In genomic region chr4:185920171-185920570, GRCh38 we compare ENCODE assay signal across 27 cellular contexts.
DNase-seq lines count a peak whose midpoint lies in the region; ATAC-seq and TF ChIP-seq lines count a peak whose summit lies in the region.
"Had no signal": no experiment of that assay in that cellular context is flagged by ENCODE, and none has a peak within 500 bp of the region (broad histone marks: within the 10 kb centered on the region; RNA-seq: fewer than 3 reads in every experiment).

No MANE protein-coding gene starts in this region.

- H3K9me3 ChIP-seq in RWPE2 (ENCODE audit: severe bottlenecking): no peaks in the 10 kb centered on the region
- H3K9me3 ChIP-seq: adrenal gland, HAP-1, tibial nerve had no signal

- no peaks in the 10 kb centered on the region for H3K4me1 Mint-ChIP-seq in stimulated activated effector memory CD8-positive, alpha-beta T cell treated with anti-CD3 and anti-CD28 coated beads, Interleukin-12 subunit alpha, Interleukin-12 subunit beta, amount 100 ng/mL, for 72 hours
- H3K4me1 Mint-ChIP-seq: CD4-positive, CD25-positive, alpha-beta regulatory T cell; stimulated activated naive CD8-positive, alpha-beta T cell treated with anti-CD3 and anti-CD28 coated beads, Interleukin-15, amount 100 ng/mL, for 72 hours had no signal

- no peak overlapping the region for H3K4me3 Mint-ChIP-seq in stimulated activated effector memory CD8-positive, alpha-beta T cell treated with anti-CD3 and anti-CD28 coated beads, Interleukin-12 subunit alpha, Interleukin-12 subunit beta, amount 100 ng/mL, for 72 hours
- H3K4me3 Mint-ChIP-seq: activated T-cell treated with anti-CD3 and anti-CD28 coated beads, Interleukin-2, amount 50 U/mL, for 24 hours; CD4-positive, CD25-positive, alpha-beta regulatory T cell; stimulated activated naive CD8-positive, alpha-beta T cell treated with anti-CD3 and anti-CD28 coated beads, Interleukin-15, amount 100 ng/mL, for 72 hours had no signal

- TF ChIP-seq CTCF in RWPE2 (IDR thresholded peaks at IDR 0.05; ENCODE audit: poor library complexity, severe bottlenecking): no peak
- TF ChIP-seq CTCF in omental fat pad (IDR thresholded peaks at IDR 0.05): no peak

- H3K36me3 Mint-ChIP-seq in stimulated activated effector memory CD8-positive, alpha-beta T cell treated with anti-CD3 and anti-CD28 coated beads, Interleukin-12 subunit alpha, Interleukin-12 subunit beta, amount 100 ng/mL, for 72 hours: no peaks in the 10 kb centered on the region

- no peak overlapping the region for H3K27ac Mint-ChIP-seq in stimulated activated effector memory CD8-positive, alpha-beta T cell treated with anti-CD3 and anti-CD28 coated beads, Interleukin-12 subunit alpha, Interleukin-12 subunit beta, amount 100 ng/mL, for 72 hours
- H3K27ac Mint-ChIP-seq: activated T-cell treated with anti-CD3 and anti-CD28 coated beads, Interleukin-2, amount 50 U/mL, for 24 hours; CD4-positive, CD25-positive, alpha-beta regulatory T cell had no signal

- no peak overlapping the region for H3K4me3 ChIP-seq in RWPE2 (ENCODE audit: severe bottlenecking)
- no peak overlapping the region for H3K4me3 ChIP-seq in skeletal muscle cell (ENCODE audit: low read depth, low read length)
- H3K4me3 ChIP-seq: adrenal gland, HAP-1, tibial nerve had no signal

- peaks cover 7% of the 10 kb centered on the region for H3K9me3 Mint-ChIP-seq in stimulated activated effector memory CD8-positive, alpha-beta T cell treated with anti-CD3 and anti-CD28 coated beads, Interleukin-12 subunit alpha, Interleukin-12 subunit beta, amount 100 ng/mL, for 72 hours
- H3K9me3 Mint-ChIP-seq: activated T-cell treated with anti-CD3 and anti-CD28 coated beads, Interleukin-2, amount 50 U/mL, for 24 hours had no signal

- H3K27ac ChIP-seq in RWPE2 (ENCODE audit: poor library complexity, severe bottlenecking): no peak overlapping the region
- H3K27ac ChIP-seq: 22Rv1, adrenal gland, KMS-11, tibial nerve, VCaP had no signal

- no peaks in the 10 kb centered on the region for H3K27me3 ChIP-seq in RWPE2 (ENCODE audit: insufficient read depth, poor library complexity, severe bottlenecking)
- H3K27me3 ChIP-seq: adrenal gland, tibial nerve had no signal

- peaks cover 13% of the 10 kb centered on the region for H3K4me1 ChIP-seq in RWPE2 (ENCODE audit: insufficient read depth, poor library complexity, severe bottlenecking)
- H3K4me1 ChIP-seq: tibial nerve had no signal

- no peaks in the 10 kb centered on the region for H3K36me3 ChIP-seq in RWPE2 (ENCODE audit: low read depth)
- H3K36me3 ChIP-seq: adrenal gland, HAP-1, tibial nerve had no signal

- DNase-seq in NCI-H2107 treated with DMSO at 0.1 percent for 48 hours (lab: John Stamatoyannopoulos, UW; ENCODE audit: unreplicated experiment): peak; percentile 36
- DNase-seq in NCI-H2107 (lab: John Stamatoyannopoulos, UW): no peak
- DNase-seq in RWPE2 (ENCODE audit: low spot score): no peak
- DNase-seq in glomerular visceral epithelial cell (ENCODE audit: extremely low spot score): peak; percentile 46
- peak; percentile 64 for DNase-seq in skeletal muscle cell (ENCODE audit: low read depth)
- DNase-seq in posterior vena cava (ENCODE audit: low spot score): no peak
- no peak for DNase-seq in omental fat pad (ENCODE audit: low spot score)
- DNase-seq in stimulated activated effector memory CD8-positive, alpha-beta T cell treated with anti-CD3 and anti-CD28 coated beads, Interleukin-12 subunit alpha, Interleukin-12 subunit beta, amount 100 ng/mL, for 72 hours (ENCODE audit: low spot score in 2 of 2): no peak
- DNase-seq: activated CD4-positive, alpha-beta T cell treated with anti-CD3 and anti-CD28 coated beads for 48 hours; activated naive CD4-positive, alpha-beta T cell; activated T-cell treated with anti-CD3 and anti-CD28 coated beads, Interleukin-2, amount 50 U/mL, for 24 hours; adrenal gland; CD4-positive, CD25-positive, alpha-beta regulatory T cell; DMS 273 treated with DMSO at 0.1 percent for 48 hours; glutamatergic neuron; left cardiac atrium; mesenchymal stem cell; MV-4-11; NCI-H2227 treated with DMSO at 0.1 percent for 48 hours; NCI-H69; stimulated activated CD4-positive, alpha-beta T cell treated with anti-CD3 and anti-CD28 coated beads, Interleukin-12 subunit alpha, Interleukin-12 subunit beta, amount 100 ng/mL, for 4 hours; stimulated activated naive CD8-positive, alpha-beta T cell treated with anti-CD3 and anti-CD28 coated beads, Interleukin-15, amount 100 ng/mL, for 72 hours had no signal

- peak; percentile 100 for ATAC-seq in RWPE2 (ENCODE audit: low read depth)
- no peak for ATAC-seq in omental fat pad (ENCODE audit: low FRiP score)
- no peak for ATAC-seq in stimulated activated effector memory CD8-positive, alpha-beta T cell treated with anti-CD3 and anti-CD28 coated beads, Interleukin-12 subunit alpha, Interleukin-12 subunit beta, amount 100 ng/mL, for 72 hours
- ATAC-seq: left cardiac atrium; stimulated activated naive CD8-positive, alpha-beta T cell treated with anti-CD3 and anti-CD28 coated beads, Interleukin-15, amount 100 ng/mL, for 72 hours had no signal

- intact Hi-C loops in posterior vena cava (cut with DNase I): no loop called here

Comparison
In these comparisons a context has a peak if more than half of its experiments do, and no peak if none do; other contexts are left out.
1. DNase-seq: peak in NCI-H2107 treated with DMSO at 0.1 percent for 48 hours (single experiment), glomerular visceral epithelial cell (single experiment) and skeletal muscle cell (single experiment); none in NCI-H2107 (single experiment), RWPE2 (single experiment), posterior vena cava (single experiment), omental fat pad (single experiment) and stimulated activated effector memory CD8-positive, alpha-beta T cell treated with anti-CD3 and anti-CD28 coated beads, Interleukin-12 subunit alpha, Interleukin-12 subunit beta, amount 100 ng/mL, for 72 hours (0 of 2).